Comparison of ENCODE assay signal across 34 cellular contexts in the genomic region with DNA sequence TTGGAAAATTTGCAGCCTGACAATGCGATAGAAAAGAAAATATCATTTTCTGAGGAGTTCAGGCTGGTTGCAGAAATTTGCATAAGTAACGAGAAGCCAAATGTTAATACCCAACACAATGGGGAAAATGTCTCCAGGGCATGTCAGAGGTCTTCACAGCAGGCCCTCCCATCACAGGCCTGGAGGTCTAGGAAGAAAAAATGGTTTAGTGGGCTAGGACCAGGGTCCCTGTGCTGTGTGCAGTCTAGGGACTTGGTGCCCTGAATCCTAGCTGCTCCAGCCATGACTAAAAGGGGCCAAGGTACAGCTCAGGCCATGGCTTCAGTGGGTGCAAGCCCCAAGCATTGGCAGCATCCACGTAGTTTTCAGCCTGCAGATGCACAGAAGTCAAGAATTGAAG. TPM values are rescaled to one million over a fixed set of nuclear protein-coding genes. Genes with fewer than 3 reads are reported as not detected.
DNase-seq lines count a peak whose midpoint lies in the region; ATAC-seq, FAIRE-seq and TF ChIP-seq lines count a peak whose summit lies in the region.
"Had no signal": no experiment of that assay in that cellular context is flagged by ENCODE, and none has a peak within 500 bp of the region (broad histone marks: within the 10 kb centered on the region; RNA-seq: fewer than 3 reads in every experiment).

No MANE protein-coding gene starts in this region.

- no peaks in the 10 kb centered on the region for H3K27me3 ChIP-seq in K562 (ENCODE audit: control insufficient read depth in 2 of 2, insufficient read depth in 2 of 2, low read length in 2 of 2)
- H3K27me3 ChIP-seq: BE2C; BLaER1; BLaER1 treated with 17β-estradiol and CSF1 and Interleukin-3, amounts not matched to agents 10 nM and 100 nM had no signal

- no peak for TF ChIP-seq POLR2A in A549 (IDR thresholded peaks at IDR 0.05; ENCODE audit: low read length)
- TF ChIP-seq POLR2A in K562 (conservative IDR thresholded peaks at IDR 0.05) = no peak

- no peaks in the 10 kb centered on the region for H3K9me3 Mint-ChIP-seq in effector memory CD8-positive, alpha-beta T cell
- H3K9me3 Mint-ChIP-seq: CD4-positive, alpha-beta T cell had no signal

- CTCF ChIA-PET in A549 (lab: Yijun Ruan, JAX) = interaction anchor here (1.1 to 3.2 kb wide), 3 partner anchors 8 to 151 kb away, joined by 3 to 27 read pairs (median 4); no protein-coding TSS in a partner anchor
- CTCF ChIA-PET in HEK293 (lab: Yijun Ruan, JAX) = no interaction called here
- CTCF ChIA-PET in K562 (lab: Yijun Ruan, JAX; ENCODE audit: low intra/inter-chr PET ratio) = no interaction called here

- H3K27ac Mint-ChIP-seq in effector memory CD8-positive, alpha-beta T cell = no peak overlapping the region
- H3K27ac Mint-ChIP-seq: B cell; CD14-positive monocyte; CD4-positive, alpha-beta T cell; CD8-positive, alpha-beta T cell had no signal

- H3K4me3 ChIP-seq in A549 (no peak overlapping the region), HEK293 (ENCODE audit: low read depth, low read length) (no peak overlapping the region), K562 (no peak overlapping the region), kidney (ENCODE audit: low read length in 2 of 2) (no peak overlapping the region)
- H3K4me3 ChIP-seq: BLaER1 had no signal

- 55% methylated on average over 3 of the region's 3 CpGs for WGBS in A549 (ENCODE audit: missing lambda C conversion rate)
- WGBS in K562 (ENCODE audit: insufficient coverage, low coverage, missing lambda C conversion rate) = 37% methylated on average over 3 of the region's 3 CpGs

- intact Hi-C loops in K562 (cut with micrococcal nuclease) = no loop called here
- intact Hi-C loops in kidney (cut with DNase I) = loop anchor here (10.0 kb wide), 1 partner anchor 219 kb away; no protein-coding TSS in a partner anchor

- DNase-seq in A549 (ENCODE audit: low read depth in 1 of 2, low spot score in 1 of 2) = no peak
- DNase-seq in K562 (ENCODE audit: extremely low read depth in 1 of 4, low spot score in 3 of 4) = no peak
- DNase-seq in HK-2 (ENCODE audit: unreplicated experiment) = no peak
- DNase-seq in effector memory CD8-positive, alpha-beta T cell = no peak
- no peak for DNase-seq in kidney
- DNase-seq: 8988T; ACHN; AML-193; BE2C; C1 segment of cervical spinal cord; Caco-2; Calu3; CD4-positive, alpha-beta memory T cell; CD4-positive, alpha-beta T cell; CD4-positive, CD25-positive, alpha-beta regulatory T cell; CD8-positive, alpha-beta memory T cell; CD8-positive, alpha-beta T cell; COR-L47; DMS 273 treated with DMSO at 0.1 percent for 48 hours; DMS153; DMS53; DMS79; DMS79 treated with DMSO at 0.1 percent for 48 hours; DND-41; EL had no signal

- H3K9me1 ChIP-seq in K562 (ENCODE audit: control insufficient read depth, insufficient read depth, low read length) = no peaks in the 10 kb centered on the region

- H3K79me2 ChIP-seq in K562 (ENCODE audit: control insufficient read depth, insufficient read depth, low read length) = no peaks in the 10 kb centered on the region

- H2AFZ ChIP-seq in K562 (ENCODE audit: low read depth, low read length) = no peak overlapping the region

- H3K36me3 Mint-ChIP-seq in effector memory CD8-positive, alpha-beta T cell (ENCODE audit: insufficient read depth) = no peaks in the 10 kb centered on the region

- H3K9ac ChIP-seq in K562 (ENCODE audit: insufficient read depth in 1 of 2, low read depth in 2 of 2, low read length in 2 of 2) = no peak overlapping the region
- no peak overlapping the region for H3K9ac ChIP-seq in kidney (ENCODE audit: low read length in 2 of 2)
- H3K9ac ChIP-seq: BLaER1; BLaER1 treated with 17β-estradiol and CSF1 and Interleukin-3, amounts not matched to agents 10 nM and 100 nM had no signal

- BruUV-seq in K562 (replicated peaks; lab: Mats Ljungman, UMichigan) = no TSS peak

- H3K4me1 Mint-ChIP-seq in effector memory CD8-positive, alpha-beta T cell (ENCODE audit: low read depth in 2 of 2) = no peaks in the 10 kb centered on the region
- H3K4me1 Mint-ChIP-seq: B cell, CD14-positive monocyte had no signal

- POLR2A ChIA-PET in A549 (lab: Yijun Ruan, JAX) = no interaction called here
- POLR2A ChIA-PET in HEK293 (lab: Yijun Ruan, JAX) = no interaction called here
- POLR2A ChIA-PET in K562 (lab: Yijun Ruan, JAX) = no interaction called here

- ATAC-seq in A549 = no peak
- no peak for ATAC-seq in K562
- no peak for ATAC-seq in effector memory CD8-positive, alpha-beta T cell (replicated peaks)
- ATAC-seq: CD8-positive, alpha-beta T cell had no signal

- in situ Hi-C loops in K562 (cut with MboI) = no loop called here

- no peak for TF ChIP-seq CTCF in A549 (IDR thresholded peaks at IDR 0.05)
- TF ChIP-seq CTCF in HEK293 (tag by site-specific recombination; IDR thresholded peaks at IDR 0.05) = no peak
- TF ChIP-seq CTCF in K562 (IDR thresholded peaks at IDR 0.05 in 2 of 3, conservative IDR thresholded peaks at IDR 0.05 in 1 of 3; ENCODE audit: insufficient read depth in 2 of 3, low read depth in 1 of 3, low read length in 3 of 3) = no peak
- no peak for TF ChIP-seq CTCF in kidney (IDR thresholded peaks at IDR 0.05; ENCODE audit: borderline replicate concordance, extremely low read depth, insufficient read depth)

- TF ChIP-seq RAD21 in A549 (conservative IDR thresholded peaks at IDR 0.05 in 1 of 2, IDR thresholded peaks at IDR 0.05 in 1 of 2) (no peak), K562 (CRISPR knock-in tag; conservative IDR thresholded peaks at IDR 0.05 in 1 of 2, IDR thresholded peaks at IDR 0.05 in 1 of 2) (no peak)

- no peak overlapping the region for H3K27ac ChIP-seq in A549
- no peak overlapping the region for H3K27ac ChIP-seq in HEK293 (ENCODE audit: extremely low read depth, low read depth, low read length)
- H3K27ac ChIP-seq in K562 (ENCODE audit: extremely low read depth, low read depth, low read length) = no peak overlapping the region
- H3K27ac ChIP-seq in kidney (ENCODE audit: low read depth in 2 of 2, low read length in 2 of 2) = no peak overlapping the region
- H3K27ac ChIP-seq: 22Rv1; BLaER1; BLaER1 treated with 17β-estradiol and CSF1 and Interleukin-3, amounts not matched to agents 10 nM and 100 nM; C4-2B had no signal

- FAIRE-seq in A549 (lab: Jason Lieb, UNC) = no peak
- FAIRE-seq in K562 (lab: Jason Lieb, UNC) = no peak
- FAIRE-seq in kidney (lab: Jason Lieb, UNC) = no peak
- FAIRE-seq: A204.1, D721Med had no signal

- H3K4me3 Mint-ChIP-seq in effector memory CD8-positive, alpha-beta T cell = no peak overlapping the region
- H3K4me3 Mint-ChIP-seq: B cell; CD14-positive monocyte; CD4-positive, alpha-beta memory T cell; CD4-positive, alpha-beta T cell; CD4-positive, CD25-positive, alpha-beta regulatory T cell; CD8-positive, alpha-beta memory T cell; CD8-positive, alpha-beta T cell had no signal

- H4K20me1 ChIP-seq in K562 (replicated peaks; ENCODE audit: control insufficient read depth, insufficient read depth, low read length) = no peaks in the 10 kb centered on the region
- H4K20me1 ChIP-seq: BLaER1; BLaER1 treated with 17β-estradiol and CSF1 and Interleukin-3, amounts not matched to agents 10 nM and 100 nM had no signal

- no peaks in the 10 kb centered on the region for H3K27me3 Mint-ChIP-seq in effector memory CD8-positive, alpha-beta T cell
- H3K27me3 Mint-ChIP-seq: B cell; CD4-positive, alpha-beta memory T cell; CD4-positive, alpha-beta T cell; CD4-positive, CD25-positive, alpha-beta regulatory T cell; CD8-positive, alpha-beta memory T cell had no signal

- H3K9me3 ChIP-seq in A549 (peaks cover 32% of the 10 kb centered on the region), HEK293 (ENCODE audit: control insufficient read depth, insufficient read depth, low read depth, low read length) (no peaks in the 10 kb centered on the region), K562 (replicated peaks; ENCODE audit: control insufficient read depth, insufficient read depth, low read depth, low read length) (no peaks in the 10 kb centered on the region; the same call in 1 of the 2 replicates), kidney (ENCODE audit: control insufficient read depth in 1 of 2, low read length in 2 of 2) (peaks cover 0 to 5% of the 10 kb centered on the region in 2 donors)
- H3K9me3 ChIP-seq: BE2C had no signal

- H3K36me3 ChIP-seq in HEK293 (ENCODE audit: control insufficient read depth in 2 of 2, insufficient read depth in 1 of 2, low read length in 2 of 2) = no peaks in the 10 kb centered on the region
- no peaks in the 10 kb centered on the region for H3K36me3 ChIP-seq in K562 (ENCODE audit: control insufficient read depth, insufficient read depth, low read length)
- H3K36me3 ChIP-seq in kidney (ENCODE audit: control insufficient read depth in 1 of 2, insufficient read depth in 2 of 2, low read length in 2 of 2) = no peaks in the 10 kb centered on the region
- H3K36me3 ChIP-seq: BE2C had no signal

- H3K4me1 ChIP-seq in A549 = no peaks in the 10 kb centered on the region
- no peaks in the 10 kb centered on the region for H3K4me1 ChIP-seq in HEK293 (ENCODE audit: control insufficient read depth, insufficient read depth, low read length)
- H3K4me1 ChIP-seq in K562 (replicated peaks in 1 of 2; ENCODE audit: control insufficient read depth in 2 of 2, insufficient read depth in 2 of 2, low read length in 2 of 2) = no peaks in the 10 kb centered on the region
- H3K4me1 ChIP-seq in kidney (ENCODE audit: control insufficient read depth in 1 of 2, insufficient read depth in 1 of 2, low read depth in 1 of 2, low read length in 2 of 2) = no peaks in the 10 kb centered on the region
- H3K4me1 ChIP-seq: BE2C, Caco-2 had no signal

- no peak for TF ChIP-seq EP300 in A549 (IDR thresholded peaks at IDR 0.05)
- no peak for TF ChIP-seq EP300 in K562 (IDR thresholded peaks at IDR 0.05; ENCODE audit: low read length)

- no peak overlapping the region for H3K4me2 ChIP-seq in A549
- H3K4me2 ChIP-seq in K562 (ENCODE audit: insufficient read depth, low read length) = no peak overlapping the region
- H3K4me2 ChIP-seq: BLaER1; BLaER1 treated with 17β-estradiol and CSF1 and Interleukin-3, amounts not matched to agents 10 nM and 100 nM had no signal

RNA-seq across cellular contexts. Expression of gene AP4E1, which starts 14.5 kb away (rescaled TPM):
- polyA plus RNA-seq in A549 (2011; rRNA removed) = 9.5 and 9.6 TPM in 2 replicates
- polyA plus RNA-seq in A549 (2012; cell fraction: cytosol; rRNA removed) = 1.6 and 1.9 TPM in 2 replicates
- 1.1 and 2.4 TPM in 2 replicates for polyA plus RNA-seq in A549 (2012; cell fraction: nucleus; rRNA removed)
- polyA plus RNA-seq in A549 (2017; fragmentation: RNase III; extraction: RNeasy Plus Mini Kit Qiagen cat#74134 plus additional on column Dnase treatment) = 9.2 to 10.2 TPM (median 9.6 TPM) in 3 replicates
- polyA minus RNA-seq in A549 (2011; rRNA and poly(A)+ RNA removed) = 6.4 and 6.9 TPM in 2 replicates
- 7.9 and 26.9 TPM in 2 replicates for total RNA-seq in K562 (2011; cell fraction: chromatin; rRNA removed; ENCODE audit: low replicate concordance)
- total RNA-seq in K562 (2011; cell fraction: nucleolus; rRNA removed) = 3.9 and 4.0 TPM in 2 replicates
- total RNA-seq in K562 (2011; cell fraction: nucleoplasm; rRNA removed) = 9.6 and 11.8 TPM in 2 replicates
- 4.3 and 5.3 TPM in 2 replicates for total RNA-seq in K562 (2014; rRNA removed)
- 11.5 and 12.6 TPM in 2 replicates for total RNA-seq in K562 (2014; rRNA removed; fragmentation: Illumina TruSeq; extraction: Trizol)
- total RNA-seq in K562 (2015; rRNA removed; fragmentation: Illumina TruSeq; extraction: Trizol) = 8.9 and 10.2 TPM in 2 replicates
- 9.2 and 9.3 TPM in 2 replicates for total RNA-seq in K562 (2021)
- polyA plus RNA-seq in K562 (2011; rRNA removed) = 3.0 and 4.4 TPM in 2 replicates
- polyA plus RNA-seq in K562 (2011; cell fraction: cytosol; rRNA removed) = 0.85 and 1.6 TPM in 2 replicates
- polyA plus RNA-seq in K562 (2011; cell fraction: nucleus; rRNA removed) = 1.4 and 2.2 TPM in 2 replicates
- polyA plus RNA-seq in K562 (2012) = 4.2 and 4.4 TPM in 2 replicates
- polyA plus RNA-seq in K562 (2014; fragmentation: Illumina TruSeq; extraction: Trizol) = 6.6 and 7.9 TPM in 2 replicates
- polyA plus RNA-seq in K562 (2014; fragmentation: Nextera tagmentation; extraction: Ambion mirVana) = 1 to 10 TPM; 1.3 to 2.2 TPM
- polyA plus RNA-seq in K562 (2014; rRNA removed) = 3.7 and 4.5 TPM in 2 replicates
- 8.4 and 9.4 TPM in 2 replicates for polyA minus RNA-seq in K562 (2011; rRNA and poly(A)+ RNA removed)
- 2.5 and 3.6 TPM in 2 replicates for polyA minus RNA-seq in K562 (2011; cell fraction: cytosol; rRNA and poly(A)+ RNA removed)
- 3.5 and 5.8 TPM in 2 replicates for polyA minus RNA-seq in K562 (2011; cell fraction: nucleus; rRNA and poly(A)+ RNA removed)
- total RNA-seq in kidney = 9.8 TPM
- 2.0 TPM for polyA plus RNA-seq in kidney (ENCODE audit: insufficient read depth, low read depth, low replicate concordance)
